ENCODE assay signal across 18 cellular contexts in genomic region chr4:83223781-83224180, GRCh38.
"Had no signal": no experiment of that assay in that cellular context is flagged by ENCODE, and none has a peak within 500 bp of the region (broad histone marks: within the 10 kb centered on the region; RNA-seq: fewer than 3 reads in every experiment).

No MANE protein-coding gene starts in this region.

- H3K79me2 ChIP-seq: hepatocyte had no signal

- H3K36me3 ChIP-seq: cardiac muscle cell, left lung, pancreas, transverse colon, vagina, WERI-Rb-1 had no signal

- H3K27me3 Mint-ChIP-seq: naive B cell; stimulated activated naive B cell treated with anti-CD40 and anti-IgM and Interleukin-4, amounts not matched to agents 10 μg/mL and 1 μg/mL and 100 μg/mL, for 72 hours had no signal

- H3K9me3 ChIP-seq: left lung, pancreas, transverse colon, vagina had no signal

- H2AFZ ChIP-seq: hepatocyte had no signal

- H3K36me3 Mint-ChIP-seq: naive B cell; stimulated activated naive B cell treated with anti-CD40 and anti-IgM and Interleukin-4, amounts not matched to agents 10 μg/mL and 1 μg/mL and 100 μg/mL, for 72 hours had no signal

- H3K4me1 ChIP-seq: pancreas had no signal

- H3K27me3 ChIP-seq: cardiac muscle cell, dorsolateral prefrontal cortex, hepatocyte, left lung, pancreas, transverse colon, vagina had no signal

- H3K9me3 Mint-ChIP-seq: activated T-helper 17 cell treated with anti-CD3 and anti-CD28 coated beads, Interleukin-2, amount 50 U/mL, for 72 hours; endodermal cell; naive B cell had no signal

- H3K27ac ChIP-seq: cardiac muscle cell, dorsolateral prefrontal cortex, hepatocyte, left lung, pancreas, transverse colon, vagina, WERI-Rb-1 had no signal

- DNase-seq: activated CD4-positive, alpha-beta T cell treated with anti-CD3 and anti-CD28 coated beads for 36 hours; activated naive CD4-positive, alpha-beta T cell treated with Interleukin-2 at 50 U/mL for 16 hours; aorta; dorsolateral prefrontal cortex; endodermal cell; left lung; mammary epithelial cell; naive B cell; pancreas; retina; stimulated activated CD4-positive, alpha-beta T cell treated with anti-CD3 and anti-CD28 coated beads, Interleukin-4, amount 100 ng/mL, for 1 hour; stimulated activated naive B cell treated with anti-CD40 and anti-IgM and Interleukin-4, amounts not matched to agents 10 μg/mL and 1 μg/mL and 100 μg/mL, for 72 hours; transverse colon; WERI-Rb-1 had no signal

- H3K27ac Mint-ChIP-seq: activated CD4-positive, alpha-beta T cell treated with anti-CD3 and anti-CD28 coated beads for 36 hours; activated T-helper 17 cell treated with anti-CD3 and anti-CD28 coated beads, Interleukin-2, amount 50 U/mL, for 72 hours; endodermal cell had no signal

- H3K4me3 Mint-ChIP-seq: activated CD4-positive, alpha-beta T cell treated with anti-CD3 and anti-CD28 coated beads for 36 hours; activated T-helper 17 cell treated with anti-CD3 and anti-CD28 coated beads, Interleukin-2, amount 50 U/mL, for 72 hours; endodermal cell; stimulated activated naive B cell treated with anti-CD40 and anti-IgM and Interleukin-4, amounts not matched to agents 10 μg/mL and 1 μg/mL and 100 μg/mL, for 72 hours had no signal

- H3K4me1 Mint-ChIP-seq: endodermal cell had no signal

- H3K4me3 ChIP-seq: cardiac muscle cell, dorsolateral prefrontal cortex, hepatocyte, left lung, pancreas, transverse colon, vagina had no signal

- ATAC-seq: activated CD4-positive, alpha-beta T cell treated with anti-CD3 and anti-CD28 coated beads for 36 hours; activated T-helper 17 cell treated with anti-CD3 and anti-CD28 coated beads, Interleukin-2, amount 50 U/mL, for 72 hours; left lung; pancreas; stimulated activated naive B cell treated with anti-CD40 and anti-IgM and Interleukin-4, amounts not matched to agents 10 μg/mL and 1 μg/mL and 100 μg/mL, for 72 hours had no signal

- H3K4me2 ChIP-seq: hepatocyte had no signal
